Comparison of ENCODE assay signal across 19 cellular contexts in the genomic region with DNA sequence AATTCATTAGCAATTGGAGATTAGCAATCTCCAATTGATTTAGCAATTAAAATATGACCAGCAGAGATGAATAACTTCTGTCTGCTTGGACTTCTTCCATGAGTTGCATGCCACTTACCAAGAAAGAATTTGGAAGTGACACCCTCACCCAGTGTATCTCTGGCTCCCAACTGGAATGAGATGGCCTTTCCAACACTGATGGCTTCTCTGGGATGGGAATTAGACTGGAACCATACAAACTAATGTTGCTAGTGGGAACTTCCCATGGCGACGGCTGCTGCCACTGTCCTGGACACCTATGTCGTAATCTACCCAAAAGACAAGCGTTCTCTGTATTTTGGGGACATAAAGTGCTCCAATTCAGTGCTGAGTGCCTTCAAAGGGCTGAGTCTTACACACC.
DNase-seq lines count a peak whose midpoint lies in the region; ATAC-seq and TF ChIP-seq lines count a peak whose summit lies in the region.
"Had no signal": no experiment of that assay in that cellular context is flagged by ENCODE, and none has a peak within 500 bp of the region (broad histone marks: within the 10 kb centered on the region; RNA-seq: fewer than 3 reads in every experiment).

No MANE protein-coding gene starts in this region.

- H3K9ac ChIP-seq in SK-N-SH (no peak overlapping the region), endodermal cell (ENCODE audit: extremely low read depth, low read length, poor library complexity, severe bottlenecking) (no peak overlapping the region)

- H3K9me2 ChIP-seq in SK-N-SH, result no peaks in the 10 kb centered on the region

- H3K4me3 ChIP-seq in SK-N-SH (ENCODE audit: low read depth in 2 of 2, low read length in 1 of 2) (no peak overlapping the region), endodermal cell (ENCODE audit: low read length) (no peak overlapping the region), gastrocnemius medialis (no peak overlapping the region), WERI-Rb-1 (ENCODE audit: low read depth, low read length) (no peak overlapping the region)
- H3K4me3 ChIP-seq: Peyer's patch had no signal

- no peaks in the 10 kb centered on the region for H3K9me3 Mint-ChIP-seq in endodermal cell
- H3K9me3 Mint-ChIP-seq: CD8-positive, alpha-beta memory T cell had no signal

- POLR2A ChIA-PET in SK-N-SH (lab: Yijun Ruan, JAX), result no interaction called here
- POLR2A ChIA-PET in RWPE1 (lab: Yijun Ruan, JAX; ENCODE audit: low non-redundant PET), result interaction anchor here (0.6 kb wide), 1 partner anchor 105 kb away, joined by 3 read pairs; no protein-coding TSS in a partner anchor

- ATAC-seq in SK-N-SH treated with all-trans-retinoic acid at 6 μM for 48 hours, result no peak
- no peak for ATAC-seq in gastrocnemius medialis
- no peak for ATAC-seq in GM21381 (IDR thresholded peaks at IDR 0.05; ENCODE audit: unreplicated experiment)

- intact Hi-C loops in gastrocnemius medialis (cut with DNase I; ENCODE audit: low total_unique reads), result no loop called here

- no peaks in the 10 kb centered on the region for H4K20me1 ChIP-seq in SK-N-SH (ENCODE audit: insufficient read depth)

- no peaks in the 10 kb centered on the region for H3K9me3 ChIP-seq in SK-N-SH
- no peaks in the 10 kb centered on the region for H3K9me3 ChIP-seq in endodermal cell (ENCODE audit: control insufficient read depth, low read length)
- no peaks in the 10 kb centered on the region for H3K9me3 ChIP-seq in gastrocnemius medialis
- no peaks in the 10 kb centered on the region for H3K9me3 ChIP-seq in WERI-Rb-1 (ENCODE audit: severe bottlenecking)
- H3K9me3 ChIP-seq: Peyer's patch had no signal

- DNase-seq in SK-N-SH (no peak), RWPE1 (ENCODE audit: low spot score) (no peak), endodermal cell (no peak), gastrocnemius medialis (no peak), WERI-Rb-1 (no peak), globus pallidus (ENCODE audit: low spot score) (no peak)
- DNase-seq: AML-193; CD8-positive, alpha-beta memory T cell; KG1; NCI-H1092 treated with DMSO at 0.1 percent for 48 hours; NCI-H1436 treated with DMSO at 0.1 percent for 48 hours; NCI-H2029; NCI-H510A treated with DMSO at 0.1 percent for 48 hours; NCI-H748 treated with DMSO at 0.1 percent for 48 hours; Peyer's patch; Right ventricle myocardium superior had no signal

- TF ChIP-seq CTCF in SK-N-SH (IDR thresholded peaks at IDR 0.05) (no peak), RWPE1 (conservative IDR thresholded peaks at IDR 0.05; ENCODE audit: low read depth) (no peak), endodermal cell (conservative IDR thresholded peaks at IDR 0.05) (no peak), gastrocnemius medialis (IDR thresholded peaks at IDR 0.05 in 4 of 5, conservative IDR thresholded peaks at IDR 0.05 in 1 of 5) (no peak), WERI-Rb-1 (IDR thresholded peaks at IDR 0.05; ENCODE audit: low read depth, low read length) (no peak)

- H3K27ac Mint-ChIP-seq in endodermal cell, result peak overlapping the region; percentile 33
- H3K27ac Mint-ChIP-seq: CD8-positive, alpha-beta memory T cell had no signal

- 0 out of 2 replicates have a peak overlapping the region, but pooled peaks have one; percentile 13 for H3K4me2 ChIP-seq in SK-N-SH

- no peaks in the 10 kb centered on the region for H3K27me3 Mint-ChIP-seq in endodermal cell (ENCODE audit: insufficient read depth)

- no peak for TF ChIP-seq POLR2A in gastrocnemius medialis (IDR thresholded peaks at IDR 0.05)

- H3K27me3 ChIP-seq in SK-N-SH (ENCODE audit: insufficient read depth) (peaks cover 11% of the 10 kb centered on the region; the same call in 1 of the 2 replicates), endodermal cell (ENCODE audit: control insufficient read depth, insufficient read depth, low read length, poor library complexity, severe bottlenecking) (no peaks in the 10 kb centered on the region), gastrocnemius medialis (no peaks in the 10 kb centered on the region), WERI-Rb-1 (ENCODE audit: insufficient read depth, low read depth, severe bottlenecking) (no peaks in the 10 kb centered on the region)
- H3K27me3 ChIP-seq: Peyer's patch had no signal

- H3K79me2 ChIP-seq in SK-N-SH (ENCODE audit: insufficient read depth), result no peaks in the 10 kb centered on the region

- peaks cover 28% of the 10 kb centered on the region for H3K4me1 Mint-ChIP-seq in endodermal cell

- H3K36me3 ChIP-seq in SK-N-SH (replicated peaks in 1 of 2; ENCODE audit: control insufficient read depth in 1 of 2, insufficient read depth in 2 of 2, low read length in 1 of 2) (no peaks in the 10 kb centered on the region), endodermal cell (ENCODE audit: control insufficient read depth, insufficient read depth, low read length) (no peaks in the 10 kb centered on the region), gastrocnemius medialis (no peaks in the 10 kb centered on the region), WERI-Rb-1 (peaks cover 6% of the 10 kb centered on the region)
- H3K36me3 ChIP-seq: Peyer's patch had no signal

- H3K4me3 Mint-ChIP-seq in endodermal cell, result no peak overlapping the region
- H3K4me3 Mint-ChIP-seq: CD8-positive, alpha-beta memory T cell had no signal

- in situ Hi-C loops in gastrocnemius medialis (cut with MboI; ENCODE audit: low sequenced_read_pairs in 4 of 4), result no loop called here

- CTCF ChIA-PET in SK-N-SH (lab: Yijun Ruan, JAX) (no interaction called here), RWPE1 (lab: Yijun Ruan, JAX) (no interaction called here)

- H3K4me1 ChIP-seq in SK-N-SH (ENCODE audit: control insufficient read depth in 1 of 2, insufficient read depth in 2 of 2, low read depth in 1 of 2, low read length in 1 of 2), result no peaks in the 10 kb centered on the region
- peaks cover 5% of the 10 kb centered on the region for H3K4me1 ChIP-seq in endodermal cell (ENCODE audit: control insufficient read depth, insufficient read depth, low read length)
- peaks cover 5 to 27% of the 10 kb centered on the region in 2 donors for H3K4me1 ChIP-seq in gastrocnemius medialis
- H3K4me1 ChIP-seq: Peyer's patch had no signal

- H3K36me3 Mint-ChIP-seq in endodermal cell (ENCODE audit: low read depth), result no peaks in the 10 kb centered on the region

- WGBS in SK-N-SH (ENCODE audit: low lambda C conversion rate), result 17% methylated on average over 3 of the region's 4 CpGs
- WGBS in endodermal cell (ENCODE audit: insufficient coverage in 1 of 2, insufficient read length in 1 of 2), 2 experiments, result 84% methylated on average over 4 of the region's 4 CpGs

- no peak for TF ChIP-seq EP300 in SK-N-SH (IDR thresholded peaks at IDR 0.05; ENCODE audit: borderline replicate concordance in 1 of 2, low read depth in 1 of 2, low read length in 1 of 2)

- TF ChIP-seq RAD21 in SK-N-SH (IDR thresholded peaks at IDR 0.05; ENCODE audit: low read length), result no peak

- H2AFZ ChIP-seq in SK-N-SH (ENCODE audit: low read depth), result no peak overlapping the region

- H3F3A ChIP-seq in SK-N-SH (replicated peaks; ENCODE audit: insufficient read depth), result peaks cover 7% of the 10 kb centered on the region

- H3K27ac ChIP-seq in SK-N-SH (ENCODE audit: low read depth in 2 of 2, low read length in 1 of 2), result no peak overlapping the region
- peak overlapping the region; percentile 59 for H3K27ac ChIP-seq in RWPE1
- H3K27ac ChIP-seq in endodermal cell (ENCODE audit: low read depth, low read length), result no peak overlapping the region
- peak overlapping the region; percentile 5 to 71 (median 66) for H3K27ac ChIP-seq in gastrocnemius medialis
- no peak overlapping the region for H3K27ac ChIP-seq in WERI-Rb-1
- H3K27ac ChIP-seq: 22Rv1, Peyer's patch had no signal

TF ChIP-seq in SK-N-SH, 30 proteins besides CTCF, POLR2A, EP300 and RAD21:
- TF ChIP-seq SIN3A (IDR thresholded peaks at IDR 0.05; ENCODE audit: borderline replicate concordance, low read depth, low read length), result no peak
- TF ChIP-seq IRF3 (IDR thresholded peaks at IDR 0.05; ENCODE audit: low read depth, low read length), result no peak
- TF ChIP-seq, protein P1, sequence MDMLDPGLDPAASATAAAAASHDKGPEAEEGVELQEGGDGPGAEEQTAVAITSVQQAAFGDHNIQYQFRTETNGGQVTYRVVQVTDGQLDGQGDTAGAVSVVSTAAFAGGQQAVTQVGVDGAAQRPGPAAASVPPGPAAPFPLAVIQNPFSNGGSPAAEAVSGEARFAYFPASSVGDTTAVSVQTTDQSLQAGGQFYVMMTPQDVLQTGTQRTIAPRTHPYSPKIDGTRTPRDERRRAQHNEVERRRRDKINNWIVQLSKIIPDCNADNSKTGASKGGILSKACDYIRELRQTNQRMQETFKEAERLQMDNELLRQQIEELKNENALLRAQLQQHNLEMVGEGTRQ (IDR thresholded peaks at IDR 0.05; ENCODE audit: borderline replicate concordance, low read depth, low read length), result no peak

TF ChIP-seq in SK-N-SH treated with all-trans-retinoic acid at 6 μM for 48 hours, 23 proteins besides CTCF, POLR2A, EP300 and RAD21 (continues in another document):
- TF ChIP-seq ZFP3 (CRISPR knock-in tag; IDR thresholded peaks at IDR 0.05), result no peak
- no peak for TF ChIP-seq ZNF8 (CRISPR knock-in tag; IDR thresholded peaks at IDR 0.05)
- no peak for TF ChIP-seq PATZ1 (CRISPR knock-in tag; IDR thresholded peaks at IDR 0.05; ENCODE audit: borderline replicate concordance)
- no peak for TF ChIP-seq ESRRG (CRISPR knock-in tag; IDR thresholded peaks at IDR 0.05)
- no peak for TF ChIP-seq ZC3H10 (CRISPR knock-in tag; IDR thresholded peaks at IDR 0.05)
- TF ChIP-seq GLIS3 (CRISPR knock-in tag; IDR thresholded peaks at IDR 0.05), result no peak
- TF ChIP-seq SNAI2 (CRISPR knock-in tag; IDR thresholded peaks at IDR 0.05), result no peak

Comparison
In these comparisons a context has a peak if more than half of its experiments do, and no peak if none do; other contexts are left out.
1. H3K27ac ChIP-seq: peak in RWPE1 (single experiment) and gastrocnemius medialis (4 of 4); none in SK-N-SH (0 of 2), endodermal cell (single experiment) and WERI-Rb-1 (single experiment).